10 cellular contexts compared by ENCODE assay signal in genomic region chr5:10351199-10351881, GRCh38. TPM values are rescaled to one million over a fixed set of nuclear protein-coding genes. Genes with fewer than 3 reads are reported as not detected.
DNase-seq lines count a peak whose midpoint lies in the region; TF ChIP-seq lines count a peak whose summit lies in the region.
"Had no signal": no experiment of that assay in that cellular context is flagged by ENCODE, and none has a peak within 500 bp of the region (broad histone marks: within the 10 kb centered on the region; RNA-seq: fewer than 3 reads in every experiment).

No MANE protein-coding gene starts in this region.

- DNase-seq in NCI-H2171 treated with DMSO at 0.1 percent for 48 hours (lab: John Stamatoyannopoulos, UW) = peak; percentile 27
- DNase-seq in NCI-H2171 (lab: John Stamatoyannopoulos, UW) = no peak
- peak; percentile 63 for DNase-seq in NCI-H510A treated with DMSO at 0.1 percent for 48 hours (lab: John Stamatoyannopoulos, UW)
- peak; percentile 93 for DNase-seq in epithelial cell of esophagus (ENCODE audit: low read depth)
- DNase-seq in CD14-positive monocyte (ENCODE audit: low spot score) = no peak
- no peak for DNase-seq in NCI-H1092 (lab: John Stamatoyannopoulos, UW)
- DNase-seq in NCI-H82 treated with DMSO at 0.1 percent for 48 hours (lab: John Stamatoyannopoulos, UW; ENCODE audit: unreplicated experiment) = no peak
- DNase-seq: ACHN, naive B cell had no signal

- H2AFZ ChIP-seq in parathyroid adenoma = peak overlapping the region; percentile 5

- H3K27me3 ChIP-seq in parathyroid adenoma (ENCODE audit: control insufficient read depth, insufficient read depth, low read length) = no peaks in the 10 kb centered on the region

- no peak overlapping the region for H3K4me2 ChIP-seq in parathyroid adenoma (ENCODE audit: low read length)

- peaks cover 0 to 2% of the 10 kb centered on the region in 2 donors for H3K36me3 Mint-ChIP-seq in CD14-positive monocyte
- H3K36me3 Mint-ChIP-seq: naive B cell had no signal

- H3K27me3 Mint-ChIP-seq in CD14-positive monocyte (ENCODE audit: low read depth in 3 of 3) = peaks cover 0 to 3% (median 0%) of the 10 kb centered on the region in 3 donors
- H3K27me3 Mint-ChIP-seq: naive B cell had no signal

- peaks cover 17% of the 10 kb centered on the region for H3K79me2 ChIP-seq in parathyroid adenoma

- H3K9ac ChIP-seq in parathyroid adenoma = no peak overlapping the region

- H3K4me3 ChIP-seq in epithelial cell of esophagus (ENCODE audit: low read length) (no peak overlapping the region), parathyroid adenoma (ENCODE audit: low read depth, low read length) (no peak overlapping the region)

- peak overlapping the region in 2 of 7 donors; percentile 11 to 97 for H3K27ac Mint-ChIP-seq in CD14-positive monocyte

- TF ChIP-seq CTCF in epithelial cell of esophagus (IDR thresholded peaks at IDR 0.05; ENCODE audit: insufficient read depth, low read depth, low read length, missing control alignments) (no peak), parathyroid adenoma (IDR thresholded peaks at IDR 0.05) (no peak), CD14-positive monocyte (IDR thresholded peaks at IDR 0.05) (no peak)

- no peak overlapping the region for H3K4me3 Mint-ChIP-seq in CD14-positive monocyte

- intact Hi-C loops in CD14-positive monocyte (cut with micrococcal nuclease) = loop anchor here in 1 of 2 donors (5.0 to 10.0 kb wide), 3 partner anchors 91 to 283 kb away; partner anchors contain the start of genes ATPSCKMT and ROPN1L

- no peaks in the 10 kb centered on the region for H3K9me3 ChIP-seq in parathyroid adenoma (ENCODE audit: control insufficient read depth, low read length)

- peaks cover 20% of the 10 kb centered on the region for H3K4me1 Mint-ChIP-seq in CD14-positive monocyte

- peak overlapping the region; percentile 96 for H3K27ac ChIP-seq in parathyroid adenoma

- H3K4me1 ChIP-seq in parathyroid adenoma = peaks cover 11% of the 10 kb centered on the region

- H3K9me3 Mint-ChIP-seq in CD14-positive monocyte = no peaks in the 10 kb centered on the region
- H3K9me3 Mint-ChIP-seq: naive B cell had no signal

- no peaks in the 10 kb centered on the region for H3K36me3 ChIP-seq in parathyroid adenoma (ENCODE audit: control insufficient read depth, insufficient read depth, low read length)

RNA-seq across cellular contexts. Expression of gene MARCHF6, which starts 2.2 kb away (rescaled TPM):
- 10 to 100 TPM; 24.0 to 31.0 TPM for polyA plus RNA-seq in CD14-positive monocyte

RNA-seq across cellular contexts. Expression of gene CMBL, which starts 43.6 kb away (rescaled TPM):
- 1 to 10 TPM in 1 of 2 donors, not detected in 1; 5.4 TPM for polyA plus RNA-seq in CD14-positive monocyte

Comparison
In these comparisons a context has a peak if more than half of its experiments do, and no peak if none do; other contexts are left out.
1. DNase-seq: peak in NCI-H2171 treated with DMSO at 0.1 percent for 48 hours (single experiment), NCI-H510A treated with DMSO at 0.1 percent for 48 hours (single experiment) and epithelial cell of esophagus (single experiment); none in NCI-H2171 (single experiment), CD14-positive monocyte (single experiment), NCI-H1092 (single experiment) and NCI-H82 treated with DMSO at 0.1 percent for 48 hours (single experiment).